ENCODE assay signal across 23 cellular contexts in the genomic region with DNA sequence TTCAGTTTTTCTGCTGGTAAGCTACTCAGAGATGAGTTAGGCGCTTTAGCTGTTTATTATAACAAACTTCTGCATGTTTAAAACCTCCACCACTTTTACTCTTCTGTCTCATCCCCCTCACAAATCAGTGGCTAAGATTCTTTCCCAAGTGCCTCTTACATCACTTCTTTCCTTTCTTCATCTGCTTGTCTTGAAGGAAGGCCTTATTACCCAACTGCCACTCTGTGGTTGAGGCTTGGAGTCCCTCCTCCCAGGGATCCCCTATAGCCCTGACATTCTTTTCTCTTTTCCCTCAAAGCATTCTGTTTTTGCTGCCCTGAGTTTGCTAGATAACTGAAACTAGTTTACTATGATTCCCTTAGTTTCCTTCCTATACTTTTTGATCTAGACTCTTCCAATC. TPM values are rescaled to one million over a fixed set of nuclear protein-coding genes. Genes with fewer than 3 reads are reported as not detected.
DNase-seq lines count a peak whose midpoint lies in the region; ATAC-seq and TF ChIP-seq lines count a peak whose summit lies in the region.
"Had no signal": no experiment of that assay in that cellular context is flagged by ENCODE, and none has a peak within 500 bp of the region (broad histone marks: within the 10 kb centered on the region; RNA-seq: fewer than 3 reads in every experiment).

No MANE protein-coding gene starts in this region.

- TF ChIP-seq CTCF in MCF 10A (IDR thresholded peaks at IDR 0.05; ENCODE audit: unreplicated experiment) (no peak), mammary epithelial cell (conservative IDR thresholded peaks at IDR 0.05 in 1 of 2, IDR thresholded peaks at IDR 0.05 in 1 of 2; ENCODE audit: extremely low read depth in 1 of 2, insufficient read depth in 1 of 2, low read depth in 1 of 2, low read length in 2 of 2) (no peak), left lung (IDR thresholded peaks at IDR 0.05) (no peak), progenitor cell of endocrine pancreas (IDR thresholded peaks at IDR 0.05; ENCODE audit: unreplicated experiment) (no peak)

- 94% methylated on average over 1 of the region's 1 CpG for WGBS in mammary epithelial cell (ENCODE audit: low coverage, missing lambda C conversion rate)

- peak; percentile 18 for DNase-seq in MCF 10A (ENCODE audit: unreplicated experiment)
- DNase-seq in mammary epithelial cell, result no peak
- DNase-seq in SIG-M5 (lab: John Stamatoyannopoulos, UW), result peak; percentile 90
- DNase-seq in left lung, result no peak
- DNase-seq in germinal center (ENCODE audit: low spot score), result no peak
- no peak for DNase-seq in iPS-NIHi7 (ENCODE audit: extremely low spot score)
- DNase-seq in progenitor cell of endocrine pancreas (ENCODE audit: low spot score, unreplicated experiment), result no peak
- DNase-seq: 8988T; activated CD4-positive, alpha-beta T cell treated with anti-CD3 and anti-CD28 coated beads for 48 hours; C1 segment of cervical spinal cord; effector CD4-positive, alpha-beta T cell; esophagus squamous epithelium; midbrain; NCI-H1092 treated with DMSO at 0.1 percent for 48 hours; NCI-H524; stimulated activated CD4-positive, alpha-beta T cell treated with anti-CD3 and anti-CD28 coated beads, Interleukin-4, amount 100 ng/mL, for 1 hour; T-cell had no signal

- H3K9ac ChIP-seq in mammary epithelial cell (ENCODE audit: insufficient read depth, low read length), result no peak overlapping the region

- H3K4me1 Mint-ChIP-seq in MCF 10A (ENCODE audit: insufficient read depth, unreplicated experiment) (peaks cover 4% of the 10 kb centered on the region), progenitor cell of endocrine pancreas (ENCODE audit: low read depth) (peaks cover 13% of the 10 kb centered on the region)

- CTCF ChIA-PET in MCF 10A (lab: Yijun Ruan, JAX) (interaction anchor here (0.5 kb wide), 1 partner anchor 463 kb away, joined by 3 read pairs; no protein-coding TSS in a partner anchor), mammary epithelial cell (lab: Charles Lee; ENCODE audit: low non-redundant PET) (no interaction called here)

- intact Hi-C loops in MCF 10A (cut with micrococcal nuclease) (no loop called here), mammary epithelial cell (cut with micrococcal nuclease) (no loop called here), left lung (cut with DNase I) (no loop called here)

- H3K4me3 Mint-ChIP-seq in MCF 10A (ENCODE audit: unreplicated experiment) (no peak overlapping the region), progenitor cell of endocrine pancreas (ENCODE audit: low read depth) (no peak overlapping the region)
- H3K4me3 Mint-ChIP-seq: activated naive CD4-positive, alpha-beta T cell treated with anti-CD3 and anti-CD28 coated beads, Interleukin-2, amount 50 U/mL, for 24 hours; activated T-helper 1 cell treated with anti-CD3 and anti-CD28 coated beads, Interleukin-12 subunit alpha, Interleukin-12 subunit beta, Interleukin-2, Interleukin-4 antibody, amounts not matched to agents 30 ng/mL and 10 ng/mL and 1 ng/mL, durations not matched to agents 14 hours and 24 hours and 36 hours; T-cell had no signal

- H3K79me2 ChIP-seq in mammary epithelial cell (ENCODE audit: insufficient read depth, low read length), result no peaks in the 10 kb centered on the region

- H4K20me1 ChIP-seq in mammary epithelial cell (ENCODE audit: insufficient read depth, low read length), result no peaks in the 10 kb centered on the region

- POLR2A ChIA-PET in MCF 10A (lab: Yijun Ruan, JAX), result no interaction called here

- BruUV-seq in MCF 10A (replicated peaks; lab: Mats Ljungman, UMichigan) (no TSS peak), mammary epithelial cell (replicated peaks; lab: Mats Ljungman, UMichigan) (no TSS peak)

- peak; percentile 9 for ATAC-seq in left lung
- no peak for ATAC-seq in HG03520 (IDR thresholded peaks at IDR 0.05; ENCODE audit: unreplicated experiment)
- ATAC-seq: Right ventricle myocardium inferior, T-cell had no signal

- H3K27me3 Mint-ChIP-seq in MCF 10A (ENCODE audit: insufficient read depth, unreplicated experiment) (no peaks in the 10 kb centered on the region), progenitor cell of endocrine pancreas (no peaks in the 10 kb centered on the region)
- H3K27me3 Mint-ChIP-seq: activated naive CD4-positive, alpha-beta T cell treated with anti-CD3 and anti-CD28 coated beads, Interleukin-2, amount 50 U/mL, for 24 hours; T-cell had no signal

- H3K9me3 ChIP-seq in mammary epithelial cell (replicated peaks; ENCODE audit: insufficient read depth, low read length), result no peaks in the 10 kb centered on the region
- H3K9me3 ChIP-seq in left lung, result no peaks in the 10 kb centered on the region
- H3K9me3 ChIP-seq: esophagus squamous epithelium, prostate gland had no signal

- H2AFZ ChIP-seq in mammary epithelial cell (ENCODE audit: low read depth, low read length), result no peak overlapping the region

- H3K36me3 ChIP-seq in mammary epithelial cell (ENCODE audit: insufficient read depth, low read length) (no peaks in the 10 kb centered on the region), left lung (no peaks in the 10 kb centered on the region)
- H3K36me3 ChIP-seq: esophagus squamous epithelium, prostate gland had no signal

- H3K27ac Mint-ChIP-seq in MCF 10A (ENCODE audit: low read depth, unreplicated experiment) (no peak overlapping the region), progenitor cell of endocrine pancreas (no peak overlapping the region)
- H3K27ac Mint-ChIP-seq: activated naive CD4-positive, alpha-beta T cell treated with anti-CD3 and anti-CD28 coated beads, Interleukin-2, amount 50 U/mL, for 24 hours; activated T-helper 1 cell treated with anti-CD3 and anti-CD28 coated beads, Interleukin-12 subunit alpha, Interleukin-12 subunit beta, Interleukin-2, Interleukin-4 antibody, amounts not matched to agents 30 ng/mL and 10 ng/mL and 1 ng/mL, durations not matched to agents 14 hours and 24 hours and 36 hours; T-cell had no signal

- H3K9me3 Mint-ChIP-seq in MCF 10A (ENCODE audit: unreplicated experiment) (no peaks in the 10 kb centered on the region), progenitor cell of endocrine pancreas (ENCODE audit: low read depth) (no peaks in the 10 kb centered on the region)
- H3K9me3 Mint-ChIP-seq: activated naive CD4-positive, alpha-beta T cell treated with anti-CD3 and anti-CD28 coated beads, Interleukin-2, amount 50 U/mL, for 24 hours; activated T-helper 1 cell treated with anti-CD3 and anti-CD28 coated beads, Interleukin-12 subunit alpha, Interleukin-12 subunit beta, Interleukin-2, Interleukin-4 antibody, amounts not matched to agents 30 ng/mL and 10 ng/mL and 1 ng/mL, durations not matched to agents 14 hours and 24 hours and 36 hours; T-cell had no signal

- H3K4me2 ChIP-seq in mammary epithelial cell (ENCODE audit: insufficient read depth, low read depth, low read length), result no peak overlapping the region
- H3K4me2 ChIP-seq: smooth muscle cell had no signal

- in situ Hi-C loops in mammary epithelial cell (cut with MboI; ENCODE audit: low sequenced_read_pairs in 2 of 2), result no loop called here

- H3K4me3 ChIP-seq in mammary epithelial cell (replicated peaks in 1 of 3; ENCODE audit: insufficient read depth in 1 of 3, low read depth in 2 of 3, low read length in 3 of 3) (no peak overlapping the region), left lung (no peak overlapping the region)
- H3K4me3 ChIP-seq: esophagus squamous epithelium, prostate gland, smooth muscle cell had no signal

- H3K36me3 Mint-ChIP-seq in MCF 10A (ENCODE audit: insufficient read depth, unreplicated experiment) (no peaks in the 10 kb centered on the region), progenitor cell of endocrine pancreas (ENCODE audit: insufficient read depth) (no peaks in the 10 kb centered on the region)
- H3K36me3 Mint-ChIP-seq: activated naive CD4-positive, alpha-beta T cell treated with anti-CD3 and anti-CD28 coated beads, Interleukin-2, amount 50 U/mL, for 24 hours; T-cell had no signal

- H3K27me3 ChIP-seq in mammary epithelial cell (ENCODE audit: insufficient read depth, low read length) (peaks cover 4% of the 10 kb centered on the region), left lung (peaks cover 0 to 6% of the 10 kb centered on the region in 2 donors)

- H3K4me1 ChIP-seq in mammary epithelial cell (ENCODE audit: insufficient read depth, low read length) (no peaks in the 10 kb centered on the region), left lung (peaks cover 0 to 65% of the 10 kb centered on the region in 2 donors)
- H3K4me1 ChIP-seq: prostate gland had no signal

- H3K27ac ChIP-seq in mammary epithelial cell (ENCODE audit: insufficient read depth, low read depth, low read length) (no peak overlapping the region), left lung (peak overlapping the region in 1 of 2 donors; percentile 77)
- H3K27ac ChIP-seq: esophagus squamous epithelium, prostate gland had no signal

- dilution Hi-C loops in mammary epithelial cell (cut with HindIII; ENCODE audit: low sequenced_read_pairs), result no loop called here

RNA-seq across cellular contexts. Expression of a gene that starts 37.3 kb away (rescaled TPM):
- total RNA-seq in MCF 10A (2022), result 52.8 and 66.5 TPM in 2 replicates
- 10 to 100 TPM; 64.3 to 68.8 TPM for total RNA-seq in mammary epithelial cell
- 61.4 TPM for polyA plus RNA-seq in mammary epithelial cell
- 18.0 TPM for polyA minus RNA-seq in mammary epithelial cell
- 10 to 100 TPM; 46.9 to 56.0 TPM for total RNA-seq in left lung
- 65.0 and 69.7 TPM in 2 replicates for total RNA-seq in progenitor cell of endocrine pancreas

Comparison
In these comparisons a context has a peak if more than half of its experiments do, and no peak if none do; other contexts are left out.
1. DNase-seq: peak in MCF 10A (single experiment) and SIG-M5 (single experiment); none in mammary epithelial cell (single experiment), left lung (0 of 2), germinal center (single experiment), iPS-NIHi7 (single experiment) and progenitor cell of endocrine pancreas (single experiment).